ENCODE assay signal across 13 cellular contexts in genomic region chr12:65593206-65593833, GRCh38.
"Had no signal": no experiment of that assay in that cellular context is flagged by ENCODE, and none has a peak within 500 bp of the region (broad histone marks: within the 10 kb centered on the region; RNA-seq: fewer than 3 reads in every experiment).

No MANE protein-coding gene starts in this region.

- H3K36me3 ChIP-seq: brain microvascular endothelial cell, ovary, tibial nerve had no signal

- H3K4me3 ChIP-seq: ovary, tibial nerve had no signal

- H3K27me3 ChIP-seq: brain microvascular endothelial cell, ovary, tibial nerve had no signal

- DNase-seq: activated CD4-positive, alpha-beta T cell treated with anti-CD3 and anti-CD28 coated beads, Interleukin-2, amount 50 U/mL, for 48 hours; activated CD8-positive, alpha-beta memory T cell treated with anti-CD3 and anti-CD28 coated beads, Interleukin-2, amount 10 ng/mL, durations not matched to agents 7 days and 5 days; activated gamma-delta T cell; activated naive CD8-positive, alpha-beta T cell treated with anti-CD3 and anti-CD28 coated beads for 36 hours; activated T-cell treated with anti-CD3 and anti-CD28 coated beads, Interleukin-2, amount 50 U/mL, for 48 hours; brain microvascular endothelial cell; dermis blood vessel endothelial cell; ovary; stimulated activated CD4-positive, alpha-beta T cell treated with anti-CD3 and anti-CD28 coated beads, Interleukin-1b, Interleukin-23, amount 100 ng/mL, for 48 hours; stimulated activated naive B cell treated with anti-CD40 and anti-IgM and Interleukin-4, amounts not matched to agents 10 μg/mL and 1 μg/mL and 100 μg/mL, for 72 hours had no signal

- H3K27ac ChIP-seq: brain microvascular endothelial cell, ovary, tibial nerve had no signal

- H3K4me1 ChIP-seq: tibial nerve had no signal

- H3K9me3 ChIP-seq: ovary, tibial nerve had no signal

- ATAC-seq: activated CD4-positive, CD25-positive, alpha-beta regulatory T cell treated with anti-CD3 and anti-CD28 coated beads, Interleukin-2, amount 50 U/mL, for 24 hours; activated CD8-positive, alpha-beta memory T cell treated with anti-CD3 and anti-CD28 coated beads, Interleukin-2, amount 10 ng/mL, durations not matched to agents 7 days and 5 days; left lobe of liver; stimulated activated naive B cell treated with anti-CD40 and anti-IgM and Interleukin-4, amounts not matched to agents 10 μg/mL and 1 μg/mL and 100 μg/mL, for 72 hours had no signal
